8 cellular contexts compared by ENCODE assay signal in the genomic region with DNA sequence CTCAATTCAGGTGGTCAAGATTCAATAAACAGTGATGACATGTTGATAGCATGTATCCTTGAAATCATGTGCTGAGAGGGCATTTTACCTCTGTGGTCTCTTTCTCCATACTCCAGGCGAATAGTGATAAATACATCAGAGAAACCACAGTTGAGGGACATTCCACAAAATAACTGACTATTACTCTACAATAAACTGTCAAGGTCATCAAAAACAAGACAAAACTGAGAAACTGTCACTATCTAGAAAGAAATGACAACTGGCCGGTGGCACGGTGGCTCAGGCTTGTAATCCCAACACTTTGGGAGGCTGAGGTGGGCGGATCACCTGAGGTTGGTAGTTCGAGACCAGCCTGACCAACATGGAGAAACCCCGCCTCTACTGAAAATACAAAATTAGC.
"Had no signal": no experiment of that assay in that cellular context is flagged by ENCODE, and none has a peak within 500 bp of the region (broad histone marks: within the 10 kb centered on the region; RNA-seq: fewer than 3 reads in every experiment).

No MANE protein-coding gene starts in this region.

- H3K27ac ChIP-seq: KMS-11 had no signal

- H2AFZ ChIP-seq: GM23338 had no signal

- DNase-seq: H9, HCEC 1CT, KBM-7 had no signal

- H3K4me3 ChIP-seq: GM23338 had no signal

- H3K9ac ChIP-seq: KMS-11 had no signal

- H3K4me2 ChIP-seq: GM23338, KMS-11 had no signal

- FAIRE-seq: H1, H54, HTR-8/SVneo had no signal

- ATAC-seq: GM23338 had no signal
